ENCODE assay signal across 17 cellular contexts in the genomic region with DNA sequence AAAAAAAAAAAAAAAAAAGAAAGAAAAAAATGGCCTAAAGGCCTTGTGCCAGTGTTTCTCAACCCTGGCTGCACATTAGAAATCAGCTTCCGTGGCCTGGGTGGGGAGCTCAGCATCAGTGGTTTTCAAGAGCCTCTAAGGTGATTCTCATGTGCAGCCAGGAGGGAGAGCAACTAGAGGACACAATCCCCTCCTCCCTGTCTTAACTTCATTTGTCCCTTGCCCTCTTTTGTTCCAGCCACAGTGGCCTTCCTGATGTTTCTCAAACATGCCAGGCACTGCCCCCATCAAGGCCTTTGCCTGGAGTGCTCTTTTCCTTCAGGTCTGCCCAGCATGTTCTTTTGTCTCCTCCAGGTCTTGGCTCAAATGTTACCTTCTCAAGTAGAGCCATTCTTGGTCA. TPM values are rescaled to one million over a fixed set of nuclear protein-coding genes. Genes with fewer than 3 reads are reported as not detected.
DNase-seq lines count a peak whose midpoint lies in the region; ATAC-seq, FAIRE-seq and TF ChIP-seq lines count a peak whose summit lies in the region.
"Had no signal": no experiment of that assay in that cellular context is flagged by ENCODE, and none has a peak within 500 bp of the region (broad histone marks: within the 10 kb centered on the region; RNA-seq: fewer than 3 reads in every experiment).

No MANE protein-coding gene starts in this region.

- no peak overlapping the region for H3K4me3 ChIP-seq in endodermal cell (ENCODE audit: low read length)

- TF ChIP-seq POLR2A in GM12891 (IDR thresholded peaks at IDR 0.05; ENCODE audit: low read depth, low read length) = no peak

- H3K9me3 Mint-ChIP-seq in endodermal cell (no peaks in the 10 kb centered on the region), neural crest cell (no peaks in the 10 kb centered on the region)
- H3K9me3 Mint-ChIP-seq: CD4-positive, alpha-beta memory T cell; IgD-negative memory B cell had no signal

- H3K9me3 ChIP-seq in endodermal cell (ENCODE audit: control insufficient read depth, low read length) = no peaks in the 10 kb centered on the region
- H3K9me3 ChIP-seq: BE2C had no signal

- H3K4me1 ChIP-seq in endodermal cell (ENCODE audit: control insufficient read depth, insufficient read depth, low read length) = no peaks in the 10 kb centered on the region
- H3K4me1 ChIP-seq: BE2C had no signal

- no peaks in the 10 kb centered on the region for H3K36me3 ChIP-seq in endodermal cell (ENCODE audit: control insufficient read depth, insufficient read depth, low read length)
- H3K36me3 ChIP-seq: BE2C had no signal

- H3K4me1 Mint-ChIP-seq in endodermal cell (peaks cover 17% of the 10 kb centered on the region), neural crest cell (peaks cover 5% of the 10 kb centered on the region)
- H3K4me1 Mint-ChIP-seq: CD4-positive, alpha-beta memory T cell; IgD-negative memory B cell had no signal

- no peak for TF ChIP-seq CTCF in endodermal cell (conservative IDR thresholded peaks at IDR 0.05)
- TF ChIP-seq CTCF in neural crest cell (conservative IDR thresholded peaks at IDR 0.05) = no peak

- no peaks in the 10 kb centered on the region for H3K27me3 Mint-ChIP-seq in endodermal cell (ENCODE audit: insufficient read depth)
- no peaks in the 10 kb centered on the region for H3K27me3 Mint-ChIP-seq in neural crest cell (ENCODE audit: low read depth)
- H3K27me3 Mint-ChIP-seq: CD4-positive, alpha-beta memory T cell; IgD-negative memory B cell had no signal

- peak; percentile 50 for FAIRE-seq in GM12891 (lab: Jason Lieb, UNC)
- FAIRE-seq: D721Med had no signal

- peak; percentile 78 for DNase-seq in DMS79 (lab: John Stamatoyannopoulos, UW)
- DNase-seq in GM12891 (ENCODE audit: insufficient read length, low spot score) = no peak
- peak; percentile 52 for DNase-seq in endodermal cell
- DNase-seq in neural crest cell (ENCODE audit: low read depth, low spot score) = no peak
- no peak for DNase-seq in SW480 (ENCODE audit: low spot score)
- DNase-seq: BE2C; CD4-positive, alpha-beta memory T cell; HCEC 1CT; MV-4-11; NCI-H1436 treated with DMSO at 0.1 percent for 48 hours; NCI-H2107; SHP77 treated with DMSO at 0.1 percent for 48 hours had no signal

- no peak for ATAC-seq in GM21515 (IDR thresholded peaks at IDR 0.05; ENCODE audit: unreplicated experiment)
- no peak for ATAC-seq in HG03521 (IDR thresholded peaks at IDR 0.05; ENCODE audit: unreplicated experiment)
- ATAC-seq: Panc1 had no signal

- no peaks in the 10 kb centered on the region for H3K36me3 Mint-ChIP-seq in endodermal cell (ENCODE audit: low read depth)
- no peaks in the 10 kb centered on the region for H3K36me3 Mint-ChIP-seq in neural crest cell (ENCODE audit: low read depth)
- H3K36me3 Mint-ChIP-seq: CD4-positive, alpha-beta memory T cell; IgD-negative memory B cell had no signal

- H3K4me3 Mint-ChIP-seq in endodermal cell (no peak overlapping the region), neural crest cell (no peak overlapping the region)
- H3K4me3 Mint-ChIP-seq: CD4-positive, alpha-beta memory T cell; IgD-negative memory B cell had no signal

- H3K27ac Mint-ChIP-seq in endodermal cell = peak overlapping the region; percentile 73
- H3K27ac Mint-ChIP-seq in neural crest cell (ENCODE audit: unreplicated experiment) = peak overlapping the region; percentile 83
- H3K27ac Mint-ChIP-seq: CD4-positive, alpha-beta memory T cell; IgD-negative memory B cell had no signal

- WGBS in endodermal cell (ENCODE audit: insufficient coverage in 1 of 2, insufficient read length in 1 of 2), 2 experiments = 79 to 90% methylated on average over 1 of the region's 1 CpG

- H3K9ac ChIP-seq in endodermal cell (ENCODE audit: extremely low read depth, low read length, poor library complexity, severe bottlenecking) = no peak overlapping the region

- H3K27ac ChIP-seq in endodermal cell (ENCODE audit: low read depth, low read length) = no peak overlapping the region

- no peaks in the 10 kb centered on the region for H3K27me3 ChIP-seq in endodermal cell (ENCODE audit: control insufficient read depth, insufficient read depth, low read length, poor library complexity, severe bottlenecking)

TF ChIP-seq in GM12891, 5 proteins besides CTCF, POLR2A, EP300 and RAD21:
- no peak for TF ChIP-seq SPI1 (IDR thresholded peaks at IDR 0.05; ENCODE audit: low read depth, low read length)
- no peak for TF ChIP-seq PAX5 (IDR thresholded peaks at IDR 0.05; ENCODE audit: insufficient read depth, low read length, severe bottlenecking)
- TF ChIP-seq POLR2AphosphoS5 (IDR thresholded peaks at IDR 0.05; ENCODE audit: low read depth, low read length) = no peak
- TF ChIP-seq TAF1 (IDR thresholded peaks at IDR 0.05; ENCODE audit: low read depth, low read length) = no peak
- TF ChIP-seq POU2F2 (IDR thresholded peaks at IDR 0.05; ENCODE audit: low read depth, low read length) = no peak

RNA-seq across cellular contexts. Expression of gene HOMER1, which starts 42.4 kb away (rescaled TPM):
- 4.3 TPM for polyA plus RNA-seq in GM12891 (2012; ENCODE audit: low read depth, missing spikeins)
- 10 to 100 TPM; 42.4 to 43.3 TPM for total RNA-seq in endodermal cell
- 17.7 TPM for polyA plus RNA-seq in endodermal cell (2013, experiment 1 of 2)
- polyA plus RNA-seq in endodermal cell (2013, experiment 2 of 2) = 20.7 TPM
- 28.1 and 29.3 TPM in 2 replicates for total RNA-seq in neural crest cell

Comparison
In these comparisons a context has a peak if more than half of its experiments do, and no peak if none do; other contexts are left out.
1. DNase-seq: peak in DMS79 (single experiment) and endodermal cell (single experiment); none in GM12891 (single experiment), neural crest cell (single experiment) and SW480 (single experiment).